ENCODE assay signal across 1 cellular context in genomic region chr7:35229116-35229780, GRCh38.
A peak's percentile ranks its signal among the peaks of the same experiment; 100 is the strongest.
TF ChIP-seq lines count a peak whose summit lies in the region.

No MANE protein-coding gene starts in this region.

TF ChIP-seq in SK-N-SH, 30 proteins besides CTCF, POLR2A, EP300 and RAD21:
- peak; percentile 45; the same call in 1 of the 2 replicates for TF ChIP-seq RCOR1 (IDR thresholded peaks at IDR 0.05; ENCODE audit: low read length)
- TF ChIP-seq GATA2 (CRISPR knock-in tag; IDR thresholded peaks at IDR 0.05): peak; percentile 55
- TF ChIP-seq TCF12 (IDR thresholded peaks at IDR 0.05): peak; percentile 16; the same call in 1 of the 2 replicates
- 0 out of 2 replicates have a peak, but pooled peaks have one; percentile 19 for TF ChIP-seq FOXJ3 (CRISPR knock-in tag; IDR thresholded peaks at IDR 0.05)
- peak; percentile 29; the same call in 1 of the 2 replicates for TF ChIP-seq MXI1 (IDR thresholded peaks at IDR 0.05; ENCODE audit: low read depth, low read length)
TF ChIP-seq in SK-N-SH: peak in this region for 5; not testable (repeated sequence) for 25.
